1 cellular context compared by ENCODE assay signal in the genomic region with DNA sequence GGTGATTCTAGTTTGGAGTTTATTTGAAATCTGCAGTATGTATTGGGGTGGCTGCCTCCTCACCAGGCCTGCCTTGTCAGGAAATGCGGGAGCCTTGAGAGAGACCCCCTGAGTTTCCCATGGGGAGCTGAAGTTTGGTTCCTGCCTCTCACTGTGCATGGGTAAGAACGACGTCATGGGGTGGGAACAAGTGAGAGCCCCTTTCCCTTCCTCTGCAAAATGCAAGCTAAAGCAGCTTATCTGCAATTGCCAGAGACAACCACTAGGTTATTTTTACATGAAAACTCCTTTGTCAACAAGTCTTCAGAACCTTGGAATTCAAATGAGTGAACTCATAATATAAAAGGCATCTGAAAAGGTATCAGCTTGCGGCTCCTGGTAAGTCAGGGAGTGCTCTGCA.
TF ChIP-seq lines count a peak whose summit lies in the region.

No MANE protein-coding gene starts in this region.

TF ChIP-seq in IMR-90, 13 proteins besides CTCF, POLR2A, EP300 and RAD21 (continued from another document):
- no peak for TF ChIP-seq SMC3 (IDR thresholded peaks at IDR 0.05; ENCODE audit: low read depth, low read length)
- no peak for TF ChIP-seq MAZ (IDR thresholded peaks at IDR 0.05; ENCODE audit: borderline replicate concordance, low read depth, low read length)
- no peak for TF ChIP-seq CHD1 (IDR thresholded peaks at IDR 0.05; ENCODE audit: low read depth, low read length)
- TF ChIP-seq, protein P1, sequence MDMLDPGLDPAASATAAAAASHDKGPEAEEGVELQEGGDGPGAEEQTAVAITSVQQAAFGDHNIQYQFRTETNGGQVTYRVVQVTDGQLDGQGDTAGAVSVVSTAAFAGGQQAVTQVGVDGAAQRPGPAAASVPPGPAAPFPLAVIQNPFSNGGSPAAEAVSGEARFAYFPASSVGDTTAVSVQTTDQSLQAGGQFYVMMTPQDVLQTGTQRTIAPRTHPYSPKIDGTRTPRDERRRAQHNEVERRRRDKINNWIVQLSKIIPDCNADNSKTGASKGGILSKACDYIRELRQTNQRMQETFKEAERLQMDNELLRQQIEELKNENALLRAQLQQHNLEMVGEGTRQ (IDR thresholded peaks at IDR 0.05; ENCODE audit: low read depth, low read length), result no peak
- no peak for TF ChIP-seq RFX5 (IDR thresholded peaks at IDR 0.05; ENCODE audit: low read depth, low read length)
- no peak for TF ChIP-seq BHLHE40 (IDR thresholded peaks at IDR 0.05; ENCODE audit: low read depth, low read length)
